2 cellular contexts compared by ENCODE assay signal in the genomic region with DNA sequence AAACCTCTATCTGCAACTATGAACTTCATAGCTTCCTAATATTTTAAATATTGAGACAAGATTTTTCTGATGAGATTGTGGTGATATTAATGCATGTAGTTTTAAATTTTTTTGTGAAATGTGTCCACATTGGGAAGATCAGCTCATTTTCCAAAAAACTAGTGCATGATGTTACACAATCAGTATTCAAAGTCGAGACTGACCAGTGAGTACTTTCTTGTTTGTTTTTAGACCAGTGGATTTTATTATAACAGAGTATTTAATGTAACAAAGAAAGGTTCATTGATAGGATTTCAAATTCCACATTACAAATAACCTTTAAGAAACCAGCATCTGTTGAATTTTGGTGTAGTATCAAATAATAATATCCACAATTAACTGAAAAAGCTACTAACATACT.
TF ChIP-seq lines count a peak whose summit lies in the region.

No MANE protein-coding gene starts in this region.

TF ChIP-seq in endothelial cell of umbilical vein, 7 proteins besides CTCF, POLR2A, EP300 and RAD21 (continued from another document):
- no peak for TF ChIP-seq EZH2 (IDR thresholded peaks at IDR 0.05; ENCODE audit: borderline replicate concordance, low read depth, low read length, severe bottlenecking)
- TF ChIP-seq MYC (IDR thresholded peaks at IDR 0.05; ENCODE audit: low read depth, low read length): no peak
- TF ChIP-seq, protein P1, sequence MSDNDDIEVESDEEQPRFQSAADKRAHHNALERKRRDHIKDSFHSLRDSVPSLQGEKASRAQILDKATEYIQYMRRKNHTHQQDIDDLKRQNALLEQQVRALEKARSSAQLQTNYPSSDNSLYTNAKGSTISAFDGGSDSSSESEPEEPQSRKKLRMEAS (IDR thresholded peaks at IDR 0.05; ENCODE audit: insufficient read depth, insufficient read length): no peak
- TF ChIP-seq JUN (IDR thresholded peaks at IDR 0.05; ENCODE audit: borderline replicate concordance, insufficient read depth, insufficient read length, low read depth): no peak
- TF ChIP-seq POLR2AphosphoS5 (IDR thresholded peaks at IDR 0.05; ENCODE audit: insufficient read depth, low read depth, low read length): no peak

TF ChIP-seq in HepG2, 621 proteins besides CTCF, POLR2A, EP300 and RAD21:
- TF ChIP-seq, protein P2, sequence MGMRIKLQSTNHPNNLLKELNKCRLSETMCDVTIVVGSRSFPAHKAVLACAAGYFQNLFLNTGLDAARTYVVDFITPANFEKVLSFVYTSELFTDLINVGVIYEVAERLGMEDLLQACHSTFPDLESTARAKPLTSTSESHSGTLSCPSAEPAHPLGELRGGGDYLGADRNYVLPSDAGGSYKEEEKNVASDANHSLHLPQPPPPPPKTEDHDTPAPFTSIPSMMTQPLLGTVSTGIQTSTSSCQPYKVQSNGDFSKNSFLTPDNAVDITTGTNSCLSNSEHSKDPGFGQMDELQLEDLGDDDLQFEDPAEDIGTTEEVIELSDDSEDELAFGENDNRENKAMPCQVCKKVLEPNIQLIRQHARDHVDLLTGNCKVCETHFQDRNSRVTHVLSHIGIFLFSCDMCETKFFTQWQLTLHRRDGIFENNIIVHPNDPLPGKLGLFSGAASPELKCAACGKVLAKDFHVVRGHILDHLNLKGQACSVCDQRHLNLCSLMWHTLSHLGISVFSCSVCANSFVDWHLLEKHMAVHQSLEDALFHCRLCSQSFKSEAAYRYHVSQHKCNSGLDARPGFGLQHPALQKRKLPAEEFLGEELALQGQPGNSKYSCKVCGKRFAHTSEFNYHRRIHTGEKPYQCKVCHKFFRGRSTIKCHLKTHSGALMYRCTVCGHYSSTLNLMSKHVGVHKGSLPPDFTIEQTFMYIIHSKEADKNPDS (CRISPR knock-in tag; IDR thresholded peaks at IDR 0.05): no peak
- 0 out of 2 replicates have a peak, but pooled peaks have one; percentile 13 for TF ChIP-seq CEBPB (IDR thresholded peaks at IDR 0.05; ENCODE audit: borderline replicate concordance, low read depth, low read length)
- TF ChIP-seq, protein P3, sequence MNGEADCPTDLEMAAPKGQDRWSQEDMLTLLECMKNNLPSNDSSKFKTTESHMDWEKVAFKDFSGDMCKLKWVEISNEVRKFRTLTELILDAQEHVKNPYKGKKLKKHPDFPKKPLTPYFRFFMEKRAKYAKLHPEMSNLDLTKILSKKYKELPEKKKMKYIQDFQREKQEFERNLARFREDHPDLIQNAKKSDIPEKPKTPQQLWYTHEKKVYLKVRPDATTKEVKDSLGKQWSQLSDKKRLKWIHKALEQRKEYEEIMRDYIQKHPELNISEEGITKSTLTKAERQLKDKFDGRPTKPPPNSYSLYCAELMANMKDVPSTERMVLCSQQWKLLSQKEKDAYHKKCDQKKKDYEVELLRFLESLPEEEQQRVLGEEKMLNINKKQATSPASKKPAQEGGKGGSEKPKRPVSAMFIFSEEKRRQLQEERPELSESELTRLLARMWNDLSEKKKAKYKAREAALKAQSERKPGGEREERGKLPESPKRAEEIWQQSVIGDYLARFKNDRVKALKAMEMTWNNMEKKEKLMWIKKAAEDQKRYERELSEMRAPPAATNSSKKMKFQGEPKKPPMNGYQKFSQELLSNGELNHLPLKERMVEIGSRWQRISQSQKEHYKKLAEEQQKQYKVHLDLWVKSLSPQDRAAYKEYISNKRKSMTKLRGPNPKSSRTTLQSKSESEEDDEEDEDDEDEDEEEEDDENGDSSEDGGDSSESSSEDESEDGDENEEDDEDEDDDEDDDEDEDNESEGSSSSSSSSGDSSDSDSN (CRISPR knock-in tag; IDR thresholded peaks at IDR 0.05): no peak
- TF ChIP-seq WIZ (CRISPR knock-in tag; IDR thresholded peaks at IDR 0.05): no peak
